Comparison of ENCODE assay signal across 1 cellular context in the genomic region with DNA sequence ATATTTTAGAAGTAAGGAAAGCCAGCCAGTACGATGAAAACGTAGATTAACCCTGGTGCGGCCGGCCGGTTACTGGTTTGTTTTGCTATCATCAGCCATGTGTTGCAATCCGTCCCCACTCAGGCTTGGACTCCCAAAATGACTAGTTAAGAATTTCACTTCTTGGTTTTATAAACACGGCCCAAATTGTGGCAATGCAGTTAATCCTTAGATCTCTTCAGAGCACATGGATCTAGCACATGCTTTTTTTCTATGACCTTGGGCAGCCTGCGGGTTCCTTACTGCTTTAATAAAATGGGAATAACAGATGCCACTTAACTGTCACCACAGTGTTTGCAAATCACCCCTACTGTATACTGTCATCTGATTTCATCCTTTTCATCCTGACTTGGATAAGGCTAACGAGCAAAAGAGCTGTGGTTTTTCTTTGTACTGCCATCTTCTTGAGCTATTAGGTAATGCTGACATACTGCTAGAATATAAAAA.
TF ChIP-seq lines count a peak whose summit lies in the region.

No MANE protein-coding gene starts in this region.

TF ChIP-seq in K562, 482 proteins besides CTCF, POLR2A, EP300 and RAD21 (continued from another document and continues in another):
- TF ChIP-seq TEAD2 (tag; IDR thresholded peaks at IDR 0.05) = no peak
- TF ChIP-seq ZNF175 (CRISPR knock-in tag; IDR thresholded peaks at IDR 0.05; ENCODE audit: low read depth) = no peak
- no peak for TF ChIP-seq ZNF274 (IDR thresholded peaks at IDR 0.05; ENCODE audit: borderline replicate concordance, low read depth, low read length)
- no peak for TF ChIP-seq ZC3H4 (CRISPR knock-in tag; IDR thresholded peaks at IDR 0.05; ENCODE audit: borderline replicate concordance)
- TF ChIP-seq, protein P1, sequence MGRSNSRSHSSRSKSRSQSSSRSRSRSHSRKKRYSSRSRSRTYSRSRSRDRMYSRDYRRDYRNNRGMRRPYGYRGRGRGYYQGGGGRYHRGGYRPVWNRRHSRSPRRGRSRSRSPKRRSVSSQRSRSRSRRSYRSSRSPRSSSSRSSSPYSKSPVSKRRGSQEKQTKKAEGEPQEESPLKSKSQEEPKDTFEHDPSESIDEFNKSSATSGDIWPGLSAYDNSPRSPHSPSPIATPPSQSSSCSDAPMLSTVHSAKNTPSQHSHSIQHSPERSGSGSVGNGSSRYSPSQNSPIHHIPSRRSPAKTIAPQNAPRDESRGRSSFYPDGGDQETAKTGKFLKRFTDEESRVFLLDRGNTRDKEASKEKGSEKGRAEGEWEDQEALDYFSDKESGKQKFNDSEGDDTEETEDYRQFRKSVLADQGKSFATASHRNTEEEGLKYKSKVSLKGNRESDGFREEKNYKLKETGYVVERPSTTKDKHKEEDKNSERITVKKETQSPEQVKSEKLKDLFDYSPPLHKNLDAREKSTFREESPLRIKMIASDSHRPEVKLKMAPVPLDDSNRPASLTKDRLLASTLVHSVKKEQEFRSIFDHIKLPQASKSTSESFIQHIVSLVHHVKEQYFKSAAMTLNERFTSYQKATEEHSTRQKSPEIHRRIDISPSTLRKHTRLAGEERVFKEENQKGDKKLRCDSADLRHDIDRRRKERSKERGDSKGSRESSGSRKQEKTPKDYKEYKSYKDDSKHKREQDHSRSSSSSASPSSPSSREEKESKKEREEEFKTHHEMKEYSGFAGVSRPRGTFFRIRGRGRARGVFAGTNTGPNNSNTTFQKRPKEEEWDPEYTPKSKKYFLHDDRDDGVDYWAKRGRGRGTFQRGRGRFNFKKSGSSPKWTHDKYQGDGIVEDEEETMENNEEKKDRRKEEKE (IDR thresholded peaks at IDR 0.05; ENCODE audit: borderline replicate concordance in 1 of 2, control insufficient read depth in 1 of 2, low read depth in 2 of 2, low read length in 1 of 2) = no peak
- TF ChIP-seq CEBPG (CRISPR knock-in tag; IDR thresholded peaks at IDR 0.05) = peak; percentile 64
- peak; percentile 76 to 82 for TF ChIP-seq CEBPG (tag; conservative IDR thresholded peaks at IDR 0.05 in 1 of 2, IDR thresholded peaks at IDR 0.05 in 1 of 2)
- TF ChIP-seq, protein P2, sequence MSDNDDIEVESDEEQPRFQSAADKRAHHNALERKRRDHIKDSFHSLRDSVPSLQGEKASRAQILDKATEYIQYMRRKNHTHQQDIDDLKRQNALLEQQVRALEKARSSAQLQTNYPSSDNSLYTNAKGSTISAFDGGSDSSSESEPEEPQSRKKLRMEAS (CRISPR knock-in tag; IDR thresholded peaks at IDR 0.05) = peak; percentile 64
- TF ChIP-seq REST (CRISPR knock-in tag; IDR thresholded peaks at IDR 0.05; ENCODE audit: low read depth) = no peak
- TF ChIP-seq ZNF384 (IDR thresholded peaks at IDR 0.05; ENCODE audit: low read depth, low read length) = 0 out of 2 replicates have a peak, but pooled peaks have one; percentile 28
- TF ChIP-seq ZNF518B (CRISPR knock-in tag; IDR thresholded peaks at IDR 0.05) = no peak
- TF ChIP-seq HDAC1 (IDR thresholded peaks at IDR 0.05) = 0 out of 4 replicates have a peak, but pooled peaks of 1 of the 2 experiments have one; percentile 21
- no peak for TF ChIP-seq SLC30A9 (CRISPR knock-in tag; IDR thresholded peaks at IDR 0.05)
- TF ChIP-seq STAT5A (IDR thresholded peaks at IDR 0.05; ENCODE audit: borderline replicate concordance, low read length) = 0 out of 2 replicates have a peak, but pooled peaks have one; percentile 19
- 0 out of 2 replicates have a peak, but pooled peaks have one; percentile 32 for TF ChIP-seq SP1 (CRISPR knock-in tag; IDR thresholded peaks at IDR 0.05)
- no peak for TF ChIP-seq RFX7 (CRISPR knock-in tag; IDR thresholded peaks at IDR 0.05)
- TF ChIP-seq ZFX (CRISPR knock-in tag; IDR thresholded peaks at IDR 0.05) = no peak
- no peak for TF ChIP-seq ELF4 (CRISPR knock-in tag; IDR thresholded peaks at IDR 0.05)
- no peak for TF ChIP-seq ZNF316 (IDR thresholded peaks at IDR 0.05)
- no peak for TF ChIP-seq E2F8 (IDR thresholded peaks at IDR 0.05; ENCODE audit: low read depth, partially characterized antibody)
- no peak for TF ChIP-seq ZNF639 (CRISPR knock-in tag; conservative IDR thresholded peaks at IDR 0.05 in 1 of 2, IDR thresholded peaks at IDR 0.05 in 1 of 2)
- TF ChIP-seq MEIS2 (IDR thresholded peaks at IDR 0.05; ENCODE audit: partially characterized antibody) = peak; percentile 12
- TF ChIP-seq, protein P3, sequence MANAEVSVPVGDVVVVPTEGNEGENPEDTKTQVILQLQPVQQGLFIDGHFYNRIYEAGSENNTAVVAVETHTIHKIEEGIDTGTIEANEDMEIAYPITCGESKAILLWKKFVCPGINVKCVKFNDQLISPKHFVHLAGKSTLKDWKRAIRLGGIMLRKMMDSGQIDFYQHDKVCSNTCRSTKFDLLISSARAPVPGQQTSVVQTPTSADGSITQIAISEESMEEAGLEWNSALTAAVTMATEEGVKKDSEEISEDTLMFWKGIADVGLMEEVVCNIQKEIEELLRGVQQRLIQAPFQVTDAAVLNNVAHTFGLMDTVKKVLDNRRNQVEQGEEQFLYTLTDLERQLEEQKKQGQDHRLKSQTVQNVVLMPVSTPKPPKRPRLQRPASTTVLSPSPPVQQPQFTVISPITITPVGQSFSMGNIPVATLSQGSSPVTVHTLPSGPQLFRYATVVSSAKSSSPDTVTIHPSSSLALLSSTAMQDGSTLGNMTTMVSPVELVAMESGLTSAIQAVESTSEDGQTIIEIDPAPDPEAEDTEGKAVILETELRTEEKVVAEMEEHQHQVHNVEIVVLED (CRISPR knock-in tag; IDR thresholded peaks at IDR 0.05) = no peak
- TF ChIP-seq RBM22 (IDR thresholded peaks at IDR 0.05; ENCODE audit: low read depth, low read length, poor library complexity, severe bottlenecking) = no peak
